Comparison of ENCODE assay signal across 25 cellular contexts in the genomic region with DNA sequence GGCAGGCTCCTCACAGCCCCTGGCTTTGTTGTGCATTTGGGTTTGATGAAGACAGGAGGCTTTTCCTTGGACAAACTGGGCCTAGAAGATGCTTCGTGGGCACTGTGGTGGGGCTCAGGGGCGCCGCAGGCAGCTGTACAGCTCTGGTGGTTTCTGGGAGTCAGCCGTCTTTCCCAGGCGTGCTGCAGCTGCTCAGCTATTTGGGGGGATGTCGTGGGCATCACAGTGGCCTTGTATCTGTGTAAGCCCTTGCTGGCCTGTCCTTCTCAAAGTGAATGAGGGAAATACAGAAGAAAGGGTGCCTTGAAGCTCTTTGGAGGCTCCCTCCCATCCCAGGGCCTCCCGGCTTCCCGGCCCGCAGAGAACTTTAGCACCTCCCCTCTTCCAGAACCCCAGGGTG.
DNase-seq lines count a peak whose midpoint lies in the region; ATAC-seq and TF ChIP-seq lines count a peak whose summit lies in the region.
"Had no signal": no experiment of that assay in that cellular context is flagged by ENCODE, and none has a peak within 500 bp of the region (broad histone marks: within the 10 kb centered on the region; RNA-seq: fewer than 3 reads in every experiment).

No MANE protein-coding gene starts in this region.

- no peak for TF ChIP-seq CTCF in vagina (IDR thresholded peaks at IDR 0.05)
- TF ChIP-seq CTCF in tibial artery (IDR thresholded peaks at IDR 0.05) = no peak

- H3K4me1 Mint-ChIP-seq in activated CD8-positive, alpha-beta memory T cell treated with anti-CD3 and anti-CD28 coated beads, Interleukin-2, amount 10 ng/mL, durations not matched to agents 7 days and 5 days = peaks cover 10% of the 10 kb centered on the region
- peaks cover 45% of the 10 kb centered on the region for H3K4me1 Mint-ChIP-seq in dendritic cell treated with granulocyte-macrophage colony-stimulating factor and Interleukin-4, amounts not matched to agents 40 ng/mL and 50 ng/mL, for 4 days (ENCODE audit: low read depth)

- H3K27ac Mint-ChIP-seq in activated CD8-positive, alpha-beta memory T cell treated with anti-CD3 and anti-CD28 coated beads, Interleukin-2, amount 10 ng/mL, durations not matched to agents 7 days and 5 days = no peak overlapping the region
- peak overlapping the region; percentile 92 for H3K27ac Mint-ChIP-seq in dendritic cell treated with granulocyte-macrophage colony-stimulating factor and Interleukin-4, amounts not matched to agents 40 ng/mL and 50 ng/mL, for 4 days

- peak; percentile 22 for DNase-seq in activated CD8-positive, alpha-beta memory T cell treated with anti-CD3 and anti-CD28 coated beads, Interleukin-2, amount 10 ng/mL, durations not matched to agents 7 days and 5 days
- no peak for DNase-seq in activated CD8-positive, alpha-beta memory T cell treated with anti-CD3 and anti-CD28 coated beads, Interleukin-2, amount 50 U/mL, for 48 hours
- DNase-seq in myocyte (ENCODE audit: low read depth) = peak; percentile 94
- peak; percentile 71 to 87 for DNase-seq in vagina (ENCODE audit: extremely low spot score in 2 of 2)
- DNase-seq in tibial artery = no peak
- DNase-seq in activated T-cell treated with anti-CD3 and anti-CD28 coated beads for 4 hours = no peak
- DNase-seq in NCI-H2227 (lab: John Stamatoyannopoulos, UW; ENCODE audit: unreplicated experiment) = no peak
- DNase-seq: BE2C; CD4-positive, CD25-positive, alpha-beta regulatory T cell; DMS53; HCEC 1CT; IMR-90; NCI-H1048; NCI-H1417; NCI-H1694; NCI-H2029 treated with DMSO at 0.1 percent for 48 hours; NCI-H226; NCI-H510A; NCI-H69; SHP77 treated with DMSO at 0.1 percent for 48 hours had no signal

- no peaks in the 10 kb centered on the region for H3K9me3 Mint-ChIP-seq in activated CD8-positive, alpha-beta memory T cell treated with anti-CD3 and anti-CD28 coated beads, Interleukin-2, amount 10 ng/mL, durations not matched to agents 7 days and 5 days (ENCODE audit: low read depth)
- no peaks in the 10 kb centered on the region for H3K9me3 Mint-ChIP-seq in dendritic cell treated with granulocyte-macrophage colony-stimulating factor and Interleukin-4, amounts not matched to agents 40 ng/mL and 50 ng/mL, for 4 days
- H3K9me3 Mint-ChIP-seq: CD4-positive, CD25-positive, alpha-beta regulatory T cell; GM23338 had no signal

- H3K36me3 Mint-ChIP-seq in activated CD8-positive, alpha-beta memory T cell treated with anti-CD3 and anti-CD28 coated beads, Interleukin-2, amount 10 ng/mL, durations not matched to agents 7 days and 5 days = peaks cover 8% of the 10 kb centered on the region
- peaks cover 93% of the 10 kb centered on the region for H3K36me3 Mint-ChIP-seq in dendritic cell treated with granulocyte-macrophage colony-stimulating factor and Interleukin-4, amounts not matched to agents 40 ng/mL and 50 ng/mL, for 4 days (ENCODE audit: low read depth)

- no peak overlapping the region for H3K27ac ChIP-seq in vagina
- H3K27ac ChIP-seq in tibial artery = no peak overlapping the region
- H3K27ac ChIP-seq: 22Rv1, KMS-11, SK-N-MC had no signal

- intact Hi-C loops in dendritic cell treated with granulocyte-macrophage colony-stimulating factor and Interleukin-4, amounts not matched to agents 40 ng/mL and 50 ng/mL, for 4 days (cut with micrococcal nuclease) = no loop called here
- intact Hi-C loops in vagina (cut with DNase I) (no loop called here), tibial artery (cut with DNase I; ENCODE audit: low total_unique reads) (no loop called here)

- no peak for ATAC-seq in activated CD8-positive, alpha-beta memory T cell treated with anti-CD3 and anti-CD28 coated beads, Interleukin-2, amount 10 ng/mL, durations not matched to agents 7 days and 5 days
- ATAC-seq: GM23338 had no signal

- H3K27me3 ChIP-seq in vagina (no peaks in the 10 kb centered on the region), tibial artery (no peaks in the 10 kb centered on the region)
- H3K27me3 ChIP-seq: BE2C had no signal

- no peak overlapping the region for H3K4me3 Mint-ChIP-seq in activated CD8-positive, alpha-beta memory T cell treated with anti-CD3 and anti-CD28 coated beads, Interleukin-2, amount 10 ng/mL, durations not matched to agents 7 days and 5 days
- H3K4me3 Mint-ChIP-seq in dendritic cell treated with granulocyte-macrophage colony-stimulating factor and Interleukin-4, amounts not matched to agents 40 ng/mL and 50 ng/mL, for 4 days = no peak overlapping the region
- H3K4me3 Mint-ChIP-seq: GM23338 had no signal

- H3K27me3 Mint-ChIP-seq in activated CD8-positive, alpha-beta memory T cell treated with anti-CD3 and anti-CD28 coated beads, Interleukin-2, amount 10 ng/mL, durations not matched to agents 7 days and 5 days = no peaks in the 10 kb centered on the region
- H3K27me3 Mint-ChIP-seq in dendritic cell treated with granulocyte-macrophage colony-stimulating factor and Interleukin-4, amounts not matched to agents 40 ng/mL and 50 ng/mL, for 4 days = no peaks in the 10 kb centered on the region
- H3K27me3 Mint-ChIP-seq: CD4-positive, CD25-positive, alpha-beta regulatory T cell had no signal

- CTCF ChIA-PET in activated CD8-positive, alpha-beta memory T cell treated with anti-CD3 and anti-CD28 coated beads, Interleukin-2, amount 10 ng/mL, durations not matched to agents 7 days and 5 days (lab: Charles Lee) = no interaction called here

- TF ChIP-seq POLR2A in vagina (IDR thresholded peaks at IDR 0.05) = no peak

- H3K36me3 ChIP-seq in vagina = no peaks in the 10 kb centered on the region
- H3K36me3 ChIP-seq in tibial artery = peaks cover 0 to 12% (median 4%) of the 10 kb centered on the region in 3 donors

- H3K4me1 ChIP-seq in vagina (no peaks in the 10 kb centered on the region), tibial artery (no peaks in the 10 kb centered on the region)

- H3K9me3 ChIP-seq in vagina (no peaks in the 10 kb centered on the region), tibial artery (no peaks in the 10 kb centered on the region)
- H3K9me3 ChIP-seq: BE2C had no signal

- H3K4me3 ChIP-seq in vagina (no peak overlapping the region), tibial artery (no peak overlapping the region)
- H3K4me3 ChIP-seq: GM23338, SK-N-MC had no signal

Comparison
In these comparisons a context has a peak if more than half of its experiments do, and no peak if none do; other contexts are left out.
1. DNase-seq: peak in activated CD8-positive, alpha-beta memory T cell treated with anti-CD3 and anti-CD28 coated beads, Interleukin-2, amount 10 ng/mL, durations not matched to agents 7 days and 5 days (single experiment), myocyte (single experiment) and vagina (2 of 2); none in activated CD8-positive, alpha-beta memory T cell treated with anti-CD3 and anti-CD28 coated beads, Interleukin-2, amount 50 U/mL, for 48 hours (single experiment), tibial artery (0 of 2), activated T-cell treated with anti-CD3 and anti-CD28 coated beads for 4 hours (single experiment) and NCI-H2227 (single experiment).